ENCODE assay signal across 7 cellular contexts in genomic region chr20:9359561-9360308, GRCh38.
DNase-seq lines count a peak whose midpoint lies in the region; ATAC-seq and TF ChIP-seq lines count a peak whose summit lies in the region.

No MANE protein-coding gene starts in this region.

- no peak for ATAC-seq in GM19328 (IDR thresholded peaks at IDR 0.05; ENCODE audit: unreplicated experiment)

- in situ Hi-C loops in astrocyte of the cerebellum (cut with HindIII; ENCODE audit: low sequenced_read_pairs): loop anchor here (25.0 kb wide), 1 partner anchor 597 kb away; no protein-coding TSS in a partner anchor

- peak; percentile 37 for DNase-seq in NCI-H146 treated with DMSO at 0.1 percent for 48 hours (lab: John Stamatoyannopoulos, UW; ENCODE audit: unreplicated experiment)
- DNase-seq in astrocyte of the cerebellum (ENCODE audit: low read depth): peak; percentile 73
- peak; percentile 44 for DNase-seq in iPS-NIHi11 (ENCODE audit: low spot score)
- DNase-seq in stromal cell of bone marrow (ENCODE audit: low read depth): peak; percentile 58
- no peak for DNase-seq in T1000 (lab: John Stamatoyannopoulos, UW)

- H3K4me3 ChIP-seq in astrocyte of the cerebellum (ENCODE audit: low read depth, low read length): no peak overlapping the region

- TF ChIP-seq CTCF in GM12872 (IDR thresholded peaks at IDR 0.05; ENCODE audit: insufficient read depth, low read depth, low read length) (peak; percentile 33; the same call in 1 of the 3 replicates), astrocyte of the cerebellum (IDR thresholded peaks at IDR 0.05; ENCODE audit: low read depth, low read length, missing control alignments) (peak; percentile 33)
